In the genomic region with DNA sequence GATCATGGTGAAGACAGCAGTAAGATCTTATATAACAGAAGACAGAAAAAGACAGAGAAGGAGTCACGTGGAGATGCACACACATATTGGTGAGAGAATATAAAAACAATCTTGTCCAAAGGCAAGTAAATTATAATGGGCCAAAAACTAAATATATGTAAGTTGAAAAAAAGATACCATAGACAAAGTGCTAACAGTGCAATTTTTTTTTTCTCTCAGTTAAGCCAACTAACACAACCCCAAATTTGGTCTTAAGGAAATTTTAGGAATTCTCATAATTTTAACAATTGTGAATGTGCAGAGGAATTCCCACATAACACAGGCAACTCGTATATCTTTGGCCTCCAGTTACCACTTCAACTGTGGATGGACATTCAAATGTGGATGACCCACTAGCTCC, we compare ENCODE assay signal across 2 cellular contexts.
TF ChIP-seq lines count a peak whose summit lies in the region.

No MANE protein-coding gene starts in this region.

TF ChIP-seq in A549, 52 proteins besides CTCF, POLR2A, EP300 and RAD21:
- TF ChIP-seq EHF (CRISPR knock-in tag; IDR thresholded peaks at IDR 0.05): no peak
- TF ChIP-seq RFX5 (IDR thresholded peaks at IDR 0.05): no peak
- TF ChIP-seq FOSB (CRISPR knock-in tag; IDR thresholded peaks at IDR 0.05): no peak
- TF ChIP-seq MAFK (IDR thresholded peaks at IDR 0.05; ENCODE audit: partially characterized antibody): peak; percentile 51

TF ChIP-seq in K562, 482 proteins besides CTCF, POLR2A, EP300 and RAD21:
- peak; percentile 56; the same call in 1 of the 2 replicates for TF ChIP-seq ZNF316 (IDR thresholded peaks at IDR 0.05)
- TF ChIP-seq, protein P1, sequence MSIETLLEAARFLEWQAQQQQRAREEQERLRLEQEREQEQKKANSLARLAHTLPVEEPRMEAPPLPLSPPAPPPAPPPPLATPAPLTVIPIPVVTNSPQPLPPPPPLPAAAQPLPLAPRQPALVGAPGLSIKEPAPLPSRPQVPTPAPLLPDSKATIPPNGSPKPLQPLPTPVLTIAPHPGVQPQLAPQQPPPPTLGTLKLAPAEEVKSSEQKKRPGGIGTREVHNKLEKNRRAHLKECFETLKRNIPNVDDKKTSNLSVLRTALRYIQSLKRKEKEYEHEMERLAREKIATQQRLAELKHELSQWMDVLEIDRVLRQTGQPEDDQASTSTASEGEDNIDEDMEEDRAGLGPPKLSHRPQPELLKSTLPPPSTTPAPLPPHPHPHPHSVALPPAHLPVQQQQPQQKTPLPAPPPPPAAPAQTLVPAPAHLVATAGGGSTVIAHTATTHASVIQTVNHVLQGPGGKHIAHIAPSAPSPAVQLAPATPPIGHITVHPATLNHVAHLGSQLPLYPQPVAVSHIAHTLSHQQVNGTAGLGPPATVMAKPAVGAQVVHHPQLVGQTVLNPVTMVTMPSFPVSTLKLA (conservative IDR thresholded peaks at IDR 0.05): no peak
- TF ChIP-seq MAFK (IDR thresholded peaks at IDR 0.05; ENCODE audit: low read length): peak; percentile 21; the same call in 1 of the 2 replicates
- no peak for TF ChIP-seq SAFB2 (IDR thresholded peaks at IDR 0.05; ENCODE audit: borderline replicate concordance, low read depth, low read length, severe bottlenecking)
- TF ChIP-seq MAFF (IDR thresholded peaks at IDR 0.05; ENCODE audit: low read length): 0 out of 2 replicates have a peak, but pooled peaks have one; percentile 24
- no peak for TF ChIP-seq MAFG (tag; conservative IDR thresholded peaks at IDR 0.05)
- TF ChIP-seq TCF7L2 (IDR thresholded peaks at IDR 0.05; ENCODE audit: low read depth, low read length): no peak
